In the genomic region with DNA sequence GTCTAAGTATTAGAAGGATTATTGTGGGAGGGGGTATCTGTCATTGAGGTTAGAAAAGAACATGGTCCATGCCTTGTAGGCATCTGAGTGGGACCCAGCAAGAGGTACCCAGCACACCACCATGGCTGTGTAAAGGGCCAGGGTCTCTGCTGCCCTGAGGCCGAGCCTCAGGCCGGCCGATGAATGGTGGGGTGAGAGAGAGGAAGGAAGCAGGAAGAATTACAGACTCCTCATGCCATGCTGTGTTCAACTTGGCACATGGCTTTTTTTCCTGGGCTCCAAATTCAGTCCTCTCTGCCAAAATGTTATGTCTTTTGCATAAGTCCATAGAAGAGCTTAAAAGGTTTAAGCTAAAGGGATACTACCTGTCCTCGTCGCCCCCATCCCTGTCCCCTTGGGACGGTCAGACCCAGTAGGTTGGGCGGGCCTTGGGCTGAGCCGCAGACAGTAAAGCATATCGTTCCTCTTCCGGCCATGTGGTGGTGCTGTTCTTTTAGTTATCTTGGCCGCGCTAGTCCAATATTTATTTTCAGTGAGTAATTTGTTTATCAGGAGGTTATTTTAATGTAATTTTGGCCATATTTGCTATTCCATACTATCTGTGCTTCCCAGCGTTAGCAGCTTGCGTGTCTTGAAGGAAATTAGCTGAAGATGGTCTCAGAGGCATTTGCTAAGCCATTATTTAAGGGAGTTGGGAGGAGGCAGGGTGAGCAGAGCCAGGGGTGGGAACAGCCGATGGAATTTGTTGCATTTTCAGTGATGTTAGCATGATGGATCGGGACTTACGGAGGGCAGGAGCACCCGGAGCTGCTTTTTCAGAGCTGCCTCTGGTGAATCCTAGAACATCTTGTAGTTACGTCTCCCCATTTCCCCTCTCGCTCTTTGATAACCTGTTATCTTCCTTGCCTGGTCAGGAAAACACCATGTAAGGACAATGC, we compare ENCODE assay signal across 8 cellular contexts.
DNase-seq lines count a peak whose midpoint lies in the region; ATAC-seq and TF ChIP-seq lines count a peak whose summit lies in the region.

No MANE protein-coding gene starts in this region.

- no peak for ATAC-seq in gastroesophageal sphincter
- ATAC-seq in HG03097 (IDR thresholded peaks at IDR 0.05; ENCODE audit: low FRiP score, unreplicated experiment): no peak

- peak; percentile 4 for DNase-seq in GDM1 (lab: John Stamatoyannopoulos, UW)
- peak; percentile 78 to 86 for DNase-seq in HAP-1 (ENCODE audit: low spot score in 2 of 2)
- DNase-seq in NCI-H446 treated with DMSO at 0.1 percent for 48 hours (lab: John Stamatoyannopoulos, UW): peak; percentile 4
- DNase-seq in activated CD8-positive, alpha-beta memory T cell treated with anti-CD3 and anti-CD28 coated beads, Interleukin-2, amount 50 U/mL, for 4 hours: peak; percentile 26
- peak; percentile 79 for DNase-seq in retina
- no peak for DNase-seq in EL

- no peak overlapping the region for H3K4me3 ChIP-seq in HAP-1
- H3K4me3 ChIP-seq in gastroesophageal sphincter: no peak overlapping the region

- in situ Hi-C loops in HAP-1 (cut with MboI; ENCODE audit: low sequenced_read_pairs): loop anchor here (5.0 kb wide), 1 partner anchor 510 kb away; no protein-coding TSS in a partner anchor

- H3K36me3 ChIP-seq in HAP-1 (replicated peaks): no peaks in the 10 kb centered on the region
- H3K36me3 ChIP-seq in gastroesophageal sphincter: no peaks in the 10 kb centered on the region

- no peak for TF ChIP-seq EP300 in gastroesophageal sphincter (IDR thresholded peaks at IDR 0.05)

- TF ChIP-seq CTCF in gastroesophageal sphincter (IDR thresholded peaks at IDR 0.05): peak in 3 of 4 experiments; percentile 41 to 61 (median 42)

- H3K9me3 ChIP-seq in HAP-1: no peaks in the 10 kb centered on the region
- H3K9me3 ChIP-seq in gastroesophageal sphincter: no peaks in the 10 kb centered on the region

- H3K27me3 ChIP-seq in HAP-1 (ENCODE audit: low read depth): peaks cover 13% of the 10 kb centered on the region
- peaks cover 33% of the 10 kb centered on the region for H3K27me3 ChIP-seq in gastroesophageal sphincter

- H3K27ac ChIP-seq in gastroesophageal sphincter: no peak overlapping the region

- 6 to 15% methylated on average over 10 to 20 of the region's 20 CpGs for WGBS in gastroesophageal sphincter (ENCODE audit: low coverage in 1 of 2), 2 donors

- H3K4me1 ChIP-seq in HAP-1 (peaks cover 12% of the 10 kb centered on the region), gastroesophageal sphincter (peaks cover 0 to 21% (median 3%) of the 10 kb centered on the region in 3 donors)

- no peak for TF ChIP-seq POLR2A in gastroesophageal sphincter (IDR thresholded peaks at IDR 0.05)
